In genomic region chr3:55720614-55721013, GRCh38 we compare ENCODE assay signal across 11 cellular contexts.
DNase-seq lines count a peak whose midpoint lies in the region; ATAC-seq, FAIRE-seq and TF ChIP-seq lines count a peak whose summit lies in the region.
"Had no signal": no experiment of that assay in that cellular context is flagged by ENCODE, and none has a peak within 500 bp of the region (broad histone marks: within the 10 kb centered on the region; RNA-seq: fewer than 3 reads in every experiment).

No MANE protein-coding gene starts in this region.

- TF ChIP-seq CTCF in GM10266 (IDR thresholded peaks at IDR 0.05; ENCODE audit: control insufficient read depth, insufficient read depth, low read depth, missing control alignments) (peak; percentile 41), GM12878 (IDR thresholded peaks at IDR 0.05 in 2 of 3, conservative IDR thresholded peaks at IDR 0.05 in 1 of 3; ENCODE audit: control insufficient read depth in 2 of 3, extremely low read depth in 1 of 3, insufficient read depth in 1 of 3, low read depth in 3 of 3, low read length in 3 of 3) (peak; percentile 41 to 71 (median 48); a peak in 5 of 6 replicates), glutamatergic neuron (IDR thresholded peaks at IDR 0.05; ENCODE audit: partially characterized antibody, unreplicated experiment) (no peak)

- H3K36me3 Mint-ChIP-seq in glutamatergic neuron (ENCODE audit: unreplicated experiment): no peaks in the 10 kb centered on the region

- H3K9me3 ChIP-seq in GM12878 (replicated peaks; ENCODE audit: control insufficient read depth, insufficient read depth, low read length): no peaks in the 10 kb centered on the region

- H2AFZ ChIP-seq in GM12878 (ENCODE audit: control insufficient read depth, low read depth, low read length): no peak overlapping the region
- H2AFZ ChIP-seq: parathyroid adenoma had no signal

- in situ Hi-C loops in GM12878 (cut with MboI): loop anchor here (5.0 to 10.0 kb wide), 2 partner anchors 238 to 866 kb away; no protein-coding TSS in a partner anchor

- H3K23ac ChIP-seq in mesendoderm (ENCODE audit: low read length): no peak overlapping the region

- H3K79me2 ChIP-seq in GM12878 (ENCODE audit: control insufficient read depth, insufficient read depth, low read length): no peaks in the 10 kb centered on the region
- H3K79me2 ChIP-seq in mesendoderm (ENCODE audit: control insufficient read depth, insufficient read depth, low read length): no peaks in the 10 kb centered on the region
- H3K79me2 ChIP-seq: parathyroid adenoma had no signal

- H3K4me1 Mint-ChIP-seq in glutamatergic neuron (ENCODE audit: low read depth, unreplicated experiment): peaks cover 6% of the 10 kb centered on the region

- CTCF ChIA-PET in GM12878 (lab: Yijun Ruan, JAX): interaction anchor here (0.7 to 5.1 kb wide), 15 partner anchors 9 to 531 kb away, joined by 3 to 29 read pairs (median 5); partner anchors contain the start of gene WNT5A

- SMC1A ChIA-PET in GM12878 (lab: Charles Lee; ENCODE audit: uncharacterized antibody, unreplicated experiment): interaction anchor here (0.9 to 4.9 kb wide), 15 partner anchors 26 to 283 kb away, joined by 3 to 27 read pairs (median 4); partner anchors contain the start of gene WNT5A

- H3K4ac ChIP-seq in mesendoderm (ENCODE audit: low read depth, low read length): no peak overlapping the region

- no peaks in the 10 kb centered on the region for H4K20me1 ChIP-seq in GM12878 (ENCODE audit: control insufficient read depth, insufficient read depth)

- no peak overlapping the region for H2BK120ac ChIP-seq in mesendoderm (ENCODE audit: low read depth, low read length)

- peaks cover 1% of the 10 kb centered on the region for H3K9me3 Mint-ChIP-seq in glutamatergic neuron (ENCODE audit: unreplicated experiment)

- BruUV-seq in GM12878 (replicated peaks; lab: Mats Ljungman, UMichigan): no TSS peak

- TF ChIP-seq EP300 in GM12878 (IDR thresholded peaks at IDR 0.05; ENCODE audit: borderline replicate concordance in 1 of 2, control insufficient read depth in 1 of 2, low read depth in 2 of 2, low read length in 2 of 2): no peak

- H3K27ac Mint-ChIP-seq in glutamatergic neuron (ENCODE audit: unreplicated experiment): no peak overlapping the region

- POLR2A ChIA-PET in GM12878 (lab: Charles Lee): no interaction called here

- intact Hi-C loops in GM12878 (cut with micrococcal nuclease; ENCODE audit: unreplicated experiment): loop anchor here (1.0 to 10.0 kb wide), 5 partner anchors 98 to 866 kb away; no protein-coding TSS in a partner anchor

- H3K27ac ChIP-seq in GM12878 (ENCODE audit: control insufficient read depth, insufficient read depth) (no peak overlapping the region), mesendoderm (ENCODE audit: low read depth, low read length) (no peak overlapping the region)
- H3K27ac ChIP-seq: parathyroid adenoma had no signal

- H3K9ac ChIP-seq in GM12878 (ENCODE audit: control insufficient read depth, insufficient read depth, low read length): no peak overlapping the region
- no peak overlapping the region for H3K9ac ChIP-seq in mesendoderm (ENCODE audit: low read length)
- H3K9ac ChIP-seq: parathyroid adenoma had no signal

- peak; percentile 41 for FAIRE-seq in GM12878 (lab: Jason Lieb, UNC)

- TF ChIP-seq POLR2A in GM12878 (IDR thresholded peaks at IDR 0.05; ENCODE audit: low read depth, low read length): no peak

- H4K5ac ChIP-seq in mesendoderm (ENCODE audit: low read length): no peak overlapping the region

- H3K56ac ChIP-seq in mesendoderm (ENCODE audit: low read length): no peak overlapping the region

- RAD21 ChIA-PET in GM12878 (lab: Charles Lee; ENCODE audit: unreplicated experiment): interaction anchor here (0.6 to 4.0 kb wide), 10 partner anchors 17 to 531 kb away, joined by 3 to 43 read pairs (median 4); partner anchors contain the start of gene WNT5A

- H3K36me3 ChIP-seq in GM12878 (ENCODE audit: control insufficient read depth in 2 of 2, insufficient read depth in 2 of 2, low read length in 1 of 2) (no peaks in the 10 kb centered on the region), mesendoderm (ENCODE audit: control insufficient read depth, insufficient read depth, low read length) (no peaks in the 10 kb centered on the region)

- ATAC-seq in HG03432 (IDR thresholded peaks at IDR 0.05; ENCODE audit: unreplicated experiment) (peak; percentile 35), GM12878 (peak; percentile 80)

- H3K18ac ChIP-seq in mesendoderm (ENCODE audit: low read length): no peak overlapping the region

- H2AK5ac ChIP-seq in mesendoderm (ENCODE audit: low read length): no peak overlapping the region

- no peak overlapping the region for H3K4me3 Mint-ChIP-seq in glutamatergic neuron (ENCODE audit: unreplicated experiment)

- 0 out of 4 replicates have a peak, but pooled peaks cover 0 to 1% of the 10 kb centered on the region in 2 experiments for H3K27me3 ChIP-seq in GM12878 (replicated peaks in 1 of 2; ENCODE audit: control insufficient read depth in 2 of 2, insufficient read depth in 2 of 2, low read length in 1 of 2)
- H3K27me3 ChIP-seq in mesendoderm (ENCODE audit: insufficient read depth, low read length, poor library complexity): no peaks in the 10 kb centered on the region

- DNase-seq in GM10266 (ENCODE audit: extremely low spot score) (peak; percentile 40), GM12878 (ENCODE audit: low read depth, low spot score) (no peak), mesendoderm (peak; percentile 64), inferior parietal cortex (ENCODE audit: extremely low spot score) (no peak), anterior cingulate cortex (lab: John Stamatoyannopoulos, UW) (no peak), activated gamma-delta T cell treated with Interleukin-2 at 50 U/mL for 16 hours (no peak), glutamatergic neuron (no peak)
- DNase-seq: central memory CD4-positive, alpha-beta T cell; SHP77 treated with DMSO at 0.1 percent for 48 hours had no signal

- H3K4me2 ChIP-seq in GM12878 (ENCODE audit: control insufficient read depth, insufficient read depth) (no peak overlapping the region), mesendoderm (ENCODE audit: low read length) (no peak overlapping the region)

- H3K4me1 ChIP-seq in GM12878 (ENCODE audit: control insufficient read depth, insufficient read depth, low read length) (peaks cover 24% of the 10 kb centered on the region), mesendoderm (ENCODE audit: control insufficient read depth, low read depth, low read length) (peaks cover 12% of the 10 kb centered on the region)

- no peak overlapping the region for H4K8ac ChIP-seq in mesendoderm (ENCODE audit: low read depth, low read length)

- H2BK5ac ChIP-seq in mesendoderm (ENCODE audit: low read length): no peak overlapping the region

- no peak overlapping the region for H2BK15ac ChIP-seq in mesendoderm (replicated peaks; ENCODE audit: low read depth)

- H3K79me1 ChIP-seq in mesendoderm (ENCODE audit: low read length): no peaks in the 10 kb centered on the region

- no peaks in the 10 kb centered on the region for H3K27me3 Mint-ChIP-seq in glutamatergic neuron (ENCODE audit: unreplicated experiment)

- TF ChIP-seq RAD21 in GM12878 (IDR thresholded peaks at IDR 0.05; ENCODE audit: insufficient read depth, low read depth, low read length): peak; percentile 83

- H3K4me3 ChIP-seq in GM12878: no peak overlapping the region
- H3K4me3 ChIP-seq in mesendoderm (ENCODE audit: low read length): no peak overlapping the region

TF ChIP-seq in GM12878, 131 proteins besides CTCF, POLR2A, EP300 and RAD21:
- TF ChIP-seq SMC3 (IDR thresholded peaks at IDR 0.05; ENCODE audit: borderline replicate concordance, low read length) (peak; percentile 88; the same call in 1 of the 2 replicates), RBBP5 (conservative IDR thresholded peaks at IDR 0.05) (no peak), PML (IDR thresholded peaks at IDR 0.05; ENCODE audit: low read length) (no peak), ETV6 (conservative IDR thresholded peaks at IDR 0.05 in 1 of 2, IDR thresholded peaks at IDR 0.05 in 1 of 2; ENCODE audit: borderline replicate concordance in 1 of 2, low read depth in 1 of 2) (no peak), CBX5 (IDR thresholded peaks at IDR 0.05; ENCODE audit: low read depth) (no peak), BCL3 (IDR thresholded peaks at IDR 0.05; ENCODE audit: borderline replicate concordance, insufficient read depth, low read depth, low read length, poor library complexity, severe bottlenecking) (no peak)

Comparison
In these comparisons a context has a peak if more than half of its experiments do, and no peak if none do; other contexts are left out.
1. DNase-seq: peak in GM10266 (single experiment) and mesendoderm (single experiment); none in GM12878 (single experiment), inferior parietal cortex (single experiment), anterior cingulate cortex (0 of 58), activated gamma-delta T cell treated with Interleukin-2 at 50 U/mL for 16 hours (single experiment) and glutamatergic neuron (single experiment).